1 cellular context compared by ENCODE assay signal in the genomic region with DNA sequence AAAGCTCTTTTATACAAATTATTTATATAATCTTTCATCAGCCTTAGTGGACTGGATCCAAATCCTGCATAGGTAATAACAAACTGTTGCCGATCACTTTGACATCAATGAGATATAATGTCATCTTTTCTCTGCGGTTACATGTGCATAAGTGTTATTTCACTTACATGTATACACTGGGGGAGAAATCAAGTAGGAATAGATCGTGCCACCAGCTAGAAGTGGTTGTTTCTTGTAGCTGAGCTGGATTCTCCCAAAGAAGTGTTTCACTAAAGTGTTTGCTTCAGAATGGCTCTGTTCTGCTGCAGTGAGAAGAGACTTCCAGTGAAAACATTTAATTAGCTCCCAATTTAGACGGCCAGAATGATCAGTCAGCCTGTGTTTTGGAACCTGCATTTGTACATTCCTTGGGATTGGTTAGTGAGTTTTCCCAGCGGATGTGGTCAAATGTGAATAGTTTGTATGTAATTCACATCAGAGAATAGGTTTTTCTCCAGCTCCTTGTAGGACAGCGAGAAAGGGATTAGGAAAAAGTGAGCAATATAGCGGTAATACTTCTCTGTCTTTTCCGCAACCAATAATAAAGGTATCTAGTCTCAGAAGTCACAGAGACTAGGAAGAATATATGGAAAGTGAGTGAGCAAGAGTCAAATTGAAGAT.
TF ChIP-seq lines count a peak whose summit lies in the region.

No MANE protein-coding gene starts in this region.

TF ChIP-seq in IMR-90, 13 proteins besides CTCF, POLR2A, EP300 and RAD21:
- TF ChIP-seq SMC3 (IDR thresholded peaks at IDR 0.05; ENCODE audit: low read depth, low read length) = no peak
- TF ChIP-seq MAZ (IDR thresholded peaks at IDR 0.05; ENCODE audit: borderline replicate concordance, low read depth, low read length) = no peak
- no peak for TF ChIP-seq CEBPB (IDR thresholded peaks at IDR 0.05; ENCODE audit: low read depth, low read length)
- no peak for TF ChIP-seq NFE2L2 (IDR thresholded peaks at IDR 0.05; ENCODE audit: low read depth, low read length)
- no peak for TF ChIP-seq MXI1 (IDR thresholded peaks at IDR 0.05; ENCODE audit: borderline replicate concordance, low read depth, low read length)
- TF ChIP-seq MAFK (IDR thresholded peaks at IDR 0.05; ENCODE audit: low read depth, low read length) = no peak
- no peak for TF ChIP-seq FOS (IDR thresholded peaks at IDR 0.05; ENCODE audit: low read depth, low read length)
- no peak for TF ChIP-seq RCOR1 (IDR thresholded peaks at IDR 0.05; ENCODE audit: insufficient replicate concordance, low read length)
- TF ChIP-seq RFX5 (IDR thresholded peaks at IDR 0.05; ENCODE audit: low read depth, low read length) = no peak
- TF ChIP-seq, protein P1, sequence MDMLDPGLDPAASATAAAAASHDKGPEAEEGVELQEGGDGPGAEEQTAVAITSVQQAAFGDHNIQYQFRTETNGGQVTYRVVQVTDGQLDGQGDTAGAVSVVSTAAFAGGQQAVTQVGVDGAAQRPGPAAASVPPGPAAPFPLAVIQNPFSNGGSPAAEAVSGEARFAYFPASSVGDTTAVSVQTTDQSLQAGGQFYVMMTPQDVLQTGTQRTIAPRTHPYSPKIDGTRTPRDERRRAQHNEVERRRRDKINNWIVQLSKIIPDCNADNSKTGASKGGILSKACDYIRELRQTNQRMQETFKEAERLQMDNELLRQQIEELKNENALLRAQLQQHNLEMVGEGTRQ (IDR thresholded peaks at IDR 0.05; ENCODE audit: low read depth, low read length) = no peak
- TF ChIP-seq BHLHE40 (IDR thresholded peaks at IDR 0.05; ENCODE audit: low read depth, low read length) = no peak
- TF ChIP-seq, protein P2, sequence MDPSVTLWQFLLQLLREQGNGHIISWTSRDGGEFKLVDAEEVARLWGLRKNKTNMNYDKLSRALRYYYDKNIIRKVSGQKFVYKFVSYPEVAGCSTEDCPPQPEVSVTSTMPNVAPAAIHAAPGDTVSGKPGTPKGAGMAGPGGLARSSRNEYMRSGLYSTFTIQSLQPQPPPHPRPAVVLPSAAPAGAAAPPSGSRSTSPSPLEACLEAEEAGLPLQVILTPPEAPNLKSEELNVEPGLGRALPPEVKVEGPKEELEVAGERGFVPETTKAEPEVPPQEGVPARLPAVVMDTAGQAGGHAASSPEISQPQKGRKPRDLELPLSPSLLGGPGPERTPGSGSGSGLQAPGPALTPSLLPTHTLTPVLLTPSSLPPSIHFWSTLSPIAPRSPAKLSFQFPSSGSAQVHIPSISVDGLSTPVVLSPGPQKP (IDR thresholded peaks at IDR 0.05; ENCODE audit: borderline replicate concordance, low read depth, low read length) = no peak
- no peak for TF ChIP-seq CHD1 (IDR thresholded peaks at IDR 0.05; ENCODE audit: low read depth, low read length)
